18 cellular contexts compared by ENCODE assay signal in genomic region chr2:75801234-75801982, GRCh38.
DNase-seq lines count a peak whose midpoint lies in the region; ATAC-seq and TF ChIP-seq lines count a peak whose summit lies in the region.
"Had no signal": no experiment of that assay in that cellular context is flagged by ENCODE, and none has a peak within 500 bp of the region (broad histone marks: within the 10 kb centered on the region; RNA-seq: fewer than 3 reads in every experiment).

No MANE protein-coding gene starts in this region.

- ATAC-seq in GM18858 (IDR thresholded peaks at IDR 0.05; ENCODE audit: unreplicated experiment) (peak; percentile 41), GM21529 (IDR thresholded peaks at IDR 0.05; ENCODE audit: unreplicated experiment) (peak; percentile 48), HG03039 (IDR thresholded peaks at IDR 0.05; ENCODE audit: unreplicated experiment) (peak; percentile 36), HG03175 (IDR thresholded peaks at IDR 0.05; ENCODE audit: unreplicated experiment) (no peak)
- ATAC-seq: activated CD8-positive, alpha-beta T cell treated with anti-CD3 and anti-CD28 coated beads for 36 hours; effector memory CD8-positive, alpha-beta T cell had no signal

- TF ChIP-seq CTCF in WERI-Rb-1 (IDR thresholded peaks at IDR 0.05; ENCODE audit: low read depth, low read length) = no peak

- no peaks in the 10 kb centered on the region for H3K27me3 ChIP-seq in WERI-Rb-1 (ENCODE audit: insufficient read depth, low read depth, severe bottlenecking)
- H3K27me3 ChIP-seq: BLaER1 treated with 17β-estradiol and CSF1 and Interleukin-3, amounts not matched to agents 10 nM and 100 nM had no signal

- H3K4me3 ChIP-seq in WERI-Rb-1 (ENCODE audit: low read depth, low read length) = no peak overlapping the region
- H3K4me3 ChIP-seq: BLaER1 treated with 17β-estradiol and CSF1 and Interleukin-3, amounts not matched to agents 10 nM and 100 nM had no signal

- H3K27ac ChIP-seq in WERI-Rb-1 = no peak overlapping the region
- H3K27ac ChIP-seq: BLaER1 treated with 17β-estradiol and CSF1 and Interleukin-3, amounts not matched to agents 10 nM and 100 nM had no signal

- peak; percentile 30 for DNase-seq in RPMI8226
- DNase-seq in putamen (ENCODE audit: low spot score) = no peak
- no peak for DNase-seq in WERI-Rb-1
- no peak for DNase-seq in activated gamma-delta T cell (lab: John Stamatoyannopoulos, UW)
- DNase-seq: activated CD8-positive, alpha-beta T cell treated with anti-CD3 and anti-CD28 coated beads for 36 hours; DMS79 treated with DMSO at 0.1 percent for 48 hours; effector memory CD8-positive, alpha-beta T cell; immature natural killer cell; Kasumi-1; NCI-H146; NCI-H774; Right ventricle myocardium superior; small intestine had no signal

- H3K9me3 ChIP-seq in WERI-Rb-1 (ENCODE audit: severe bottlenecking) = no peaks in the 10 kb centered on the region
- H3K9me3 ChIP-seq: BLaER1 treated with 17β-estradiol and CSF1 and Interleukin-3, amounts not matched to agents 10 nM and 100 nM had no signal

- H3K36me3 ChIP-seq in WERI-Rb-1 = no peaks in the 10 kb centered on the region
- H3K36me3 ChIP-seq: BLaER1 treated with 17β-estradiol and CSF1 and Interleukin-3, amounts not matched to agents 10 nM and 100 nM had no signal
